19 cellular contexts compared by ENCODE assay signal in the genomic region with DNA sequence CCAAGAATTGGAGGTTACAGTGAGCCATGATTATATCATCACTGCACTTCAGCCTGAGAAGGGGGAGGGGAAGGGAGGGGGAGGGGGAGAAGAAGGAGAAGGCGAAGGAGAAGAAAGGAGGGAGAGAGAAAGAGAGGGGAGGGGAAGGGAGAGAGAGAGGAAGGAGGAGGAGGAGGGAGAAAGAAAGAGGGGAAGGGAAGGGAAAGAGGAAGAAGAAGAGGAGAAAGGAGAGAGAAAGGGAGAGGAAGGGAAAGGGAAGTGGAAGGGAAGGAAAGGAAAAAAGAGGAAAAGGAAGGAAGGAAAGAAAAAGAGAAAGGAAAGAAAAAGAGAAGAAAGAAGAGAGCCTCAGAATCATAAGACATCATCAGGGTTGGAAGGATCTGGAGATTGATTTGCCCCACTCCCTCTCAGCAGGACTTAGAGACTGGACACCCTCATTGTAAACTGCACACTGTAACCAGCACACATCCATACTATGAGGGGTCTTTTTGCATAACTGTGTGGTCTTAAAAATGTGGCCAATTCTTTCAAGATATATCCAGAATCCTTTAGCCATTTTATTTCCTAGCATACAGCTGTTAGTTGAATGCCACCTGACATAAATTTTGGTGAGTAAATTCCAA.
"Had no signal": no experiment of that assay in that cellular context is flagged by ENCODE, and none has a peak within 500 bp of the region (broad histone marks: within the 10 kb centered on the region; RNA-seq: fewer than 3 reads in every experiment).

No MANE protein-coding gene starts in this region.

- H3K27ac ChIP-seq: neutrophil, parathyroid adenoma, spleen, thyroid gland had no signal

- H3K79me2 ChIP-seq: parathyroid adenoma had no signal

- H3K36me3 Mint-ChIP-seq: activated naive CD4-positive, alpha-beta T cell treated with anti-CD3 and anti-CD28 coated beads, Interleukin-2, amount 50 U/mL, for 72 hours; mesothelial cell of epicardium; natural killer cell treated with Interleukin-12 subunit alpha and Interleukin-12 subunit beta and Interleukin-15 and Interleukin-18, amount 100 ng/mL, for 72 hours had no signal

- H3K9me3 Mint-ChIP-seq: activated naive CD4-positive, alpha-beta T cell treated with anti-CD3 and anti-CD28 coated beads, Interleukin-2, amount 50 U/mL, for 72 hours; activated T-helper 1 cell treated with anti-CD3 and anti-CD28 coated beads, Interleukin-12 subunit alpha, Interleukin-12 subunit beta, Interleukin-2, Interleukin-4 antibody, amounts not matched to agents 30 ng/mL and 10 ng/mL and 1 ng/mL, durations not matched to agents 14 hours and 24 hours and 36 hours; effector memory CD8-positive, alpha-beta T cell; mesothelial cell of epicardium; natural killer cell treated with Interleukin-12 subunit alpha and Interleukin-12 subunit beta and Interleukin-15 and Interleukin-18, amount 100 ng/mL, for 72 hours; stimulated activated naive B cell treated with anti-CD40 and anti-IgM and Interleukin-4, amounts not matched to agents 10 μg/mL and 1 μg/mL and 100 μg/mL, for 72 hours had no signal

- ATAC-seq: activated CD4-positive, alpha-beta T cell treated with anti-CD3 and anti-CD28 coated beads for 36 hours; activated naive CD4-positive, alpha-beta T cell treated with anti-CD3 and anti-CD28 coated beads, Interleukin-2, amount 50 U/mL, for 72 hours; effector memory CD8-positive, alpha-beta T cell; natural killer cell treated with Interleukin-12 subunit alpha and Interleukin-12 subunit beta and Interleukin-15 and Interleukin-18, amount 100 ng/mL, for 72 hours; stimulated activated naive B cell treated with anti-CD40 and anti-IgM and Interleukin-4, amounts not matched to agents 10 μg/mL and 1 μg/mL and 100 μg/mL, for 72 hours had no signal

- H3K27me3 ChIP-seq: adrenal gland, neutrophil, spleen, thyroid gland had no signal

- H3K4me3 ChIP-seq: adrenal gland, lung, spleen, thyroid gland had no signal

- H3K36me3 ChIP-seq: adrenal gland, neutrophil, spleen, thyroid gland had no signal

- H3K27ac Mint-ChIP-seq: activated CD4-positive, alpha-beta T cell treated with anti-CD3 and anti-CD28 coated beads for 36 hours; activated naive CD4-positive, alpha-beta T cell treated with anti-CD3 and anti-CD28 coated beads, Interleukin-2, amount 50 U/mL, for 72 hours; activated T-helper 1 cell treated with anti-CD3 and anti-CD28 coated beads, Interleukin-12 subunit alpha, Interleukin-12 subunit beta, Interleukin-2, Interleukin-4 antibody, amounts not matched to agents 30 ng/mL and 10 ng/mL and 1 ng/mL, durations not matched to agents 14 hours and 24 hours and 36 hours; effector memory CD8-positive, alpha-beta T cell; natural killer cell treated with Interleukin-12 subunit alpha and Interleukin-12 subunit beta and Interleukin-15 and Interleukin-18, amount 100 ng/mL, for 72 hours; stimulated activated naive B cell treated with anti-CD40 and anti-IgM and Interleukin-4, amounts not matched to agents 10 μg/mL and 1 μg/mL and 100 μg/mL, for 72 hours had no signal

- H3K27me3 Mint-ChIP-seq: activated CD4-positive, alpha-beta T cell treated with anti-CD3 and anti-CD28 coated beads for 36 hours; effector memory CD8-positive, alpha-beta T cell; natural killer cell treated with Interleukin-12 subunit alpha and Interleukin-12 subunit beta and Interleukin-15 and Interleukin-18, amount 100 ng/mL, for 72 hours; stimulated activated naive B cell treated with anti-CD40 and anti-IgM and Interleukin-4, amounts not matched to agents 10 μg/mL and 1 μg/mL and 100 μg/mL, for 72 hours had no signal

- H3K4me1 Mint-ChIP-seq: activated CD4-positive, alpha-beta T cell treated with anti-CD3 and anti-CD28 coated beads for 36 hours had no signal

- H3K9me3 ChIP-seq: adrenal gland, neutrophil, spleen, thyroid gland had no signal

- DNase-seq: activated CD4-positive, alpha-beta T cell treated with anti-CD3 and anti-CD28 coated beads for 36 hours; activated CD4-positive, alpha-beta T cell treated with anti-CD3 and anti-CD28 coated beads, Interleukin-2, amount 50 U/mL, for 48 hours; activated gamma-delta T cell treated with Interleukin-2 at 50 U/mL for 16 hours; activated T-cell treated with anti-CD3 and anti-CD28 coated beads for 4 hours; adrenal gland; effector memory CD8-positive, alpha-beta T cell; islet precursor cell; left colon; spleen; stimulated activated naive B cell treated with anti-CD40 and anti-IgM and Interleukin-4, amounts not matched to agents 10 μg/mL and 1 μg/mL and 100 μg/mL, for 72 hours; T-helper 2 cell; thyroid gland had no signal

- H2AFZ ChIP-seq: parathyroid adenoma had no signal

- H3K4me3 Mint-ChIP-seq: activated CD4-positive, alpha-beta T cell treated with anti-CD3 and anti-CD28 coated beads for 36 hours; activated T-helper 1 cell treated with anti-CD3 and anti-CD28 coated beads, Interleukin-12 subunit alpha, Interleukin-12 subunit beta, Interleukin-2, Interleukin-4 antibody, amounts not matched to agents 30 ng/mL and 10 ng/mL and 1 ng/mL, durations not matched to agents 14 hours and 24 hours and 36 hours; effector memory CD8-positive, alpha-beta T cell; mesothelial cell of epicardium; natural killer cell treated with Interleukin-12 subunit alpha and Interleukin-12 subunit beta and Interleukin-15 and Interleukin-18, amount 100 ng/mL, for 72 hours; stimulated activated naive B cell treated with anti-CD40 and anti-IgM and Interleukin-4, amounts not matched to agents 10 μg/mL and 1 μg/mL and 100 μg/mL, for 72 hours had no signal
